ENCODE assay signal across 8 cellular contexts in genomic region chr12:49366652-49367380, GRCh38. TPM values are rescaled to one million over a fixed set of nuclear protein-coding genes. Genes with fewer than 3 reads are reported as not detected.
A peak's percentile ranks its signal among the peaks of the same experiment; 100 is the strongest.
DNase-seq lines count a peak whose midpoint lies in the region; ATAC-seq and TF ChIP-seq lines count a peak whose summit lies in the region.

No MANE protein-coding gene starts in this region.

- H3K4me3 ChIP-seq in GM08714 (ENCODE audit: low read length) = peak overlapping the region; percentile 98
- H3K4me3 ChIP-seq in parathyroid adenoma (ENCODE audit: low read depth, low read length) = peak overlapping the region; percentile 96
- H3K4me3 ChIP-seq in tibial artery = peak overlapping the region; percentile 86 to 93

- peak overlapping the region; percentile 96 for H3K4me2 ChIP-seq in parathyroid adenoma (ENCODE audit: low read length)

- H3K79me2 ChIP-seq in parathyroid adenoma = no peaks in the 10 kb centered on the region

- H3K4me3 Mint-ChIP-seq in activated naive CD8-positive, alpha-beta T cell treated with anti-CD3 and anti-CD28 coated beads for 36 hours = peak overlapping the region; percentile 88

- H3K9me3 Mint-ChIP-seq in activated naive CD8-positive, alpha-beta T cell treated with anti-CD3 and anti-CD28 coated beads for 36 hours = no peaks in the 10 kb centered on the region

- H3K36me3 Mint-ChIP-seq in activated naive CD8-positive, alpha-beta T cell treated with anti-CD3 and anti-CD28 coated beads for 36 hours = peaks cover 2% of the 10 kb centered on the region

- H3K9me3 ChIP-seq in parathyroid adenoma (ENCODE audit: control insufficient read depth, low read length) = no peaks in the 10 kb centered on the region
- no peaks in the 10 kb centered on the region for H3K9me3 ChIP-seq in tibial artery

- peaks cover 34% of the 10 kb centered on the region for H3K4me1 Mint-ChIP-seq in activated naive CD8-positive, alpha-beta T cell treated with anti-CD3 and anti-CD28 coated beads for 36 hours

- H3K27me3 Mint-ChIP-seq in activated naive CD8-positive, alpha-beta T cell treated with anti-CD3 and anti-CD28 coated beads for 36 hours = no peaks in the 10 kb centered on the region

- peak overlapping the region; percentile 79 for H3K27ac ChIP-seq in parathyroid adenoma
- H3K27ac ChIP-seq in tibial artery = peak overlapping the region; percentile 82 to 90

- H3K27me3 ChIP-seq in parathyroid adenoma (ENCODE audit: control insufficient read depth, insufficient read depth, low read length) = no peaks in the 10 kb centered on the region
- no peaks in the 10 kb centered on the region for H3K27me3 ChIP-seq in tibial artery

- TF ChIP-seq CTCF in parathyroid adenoma (IDR thresholded peaks at IDR 0.05) (no peak), tibial artery (IDR thresholded peaks at IDR 0.05) (peak; percentile 25 to 30)

- H3K36me3 ChIP-seq in parathyroid adenoma (ENCODE audit: control insufficient read depth, insufficient read depth, low read length) (no peaks in the 10 kb centered on the region), tibial artery (no peaks in the 10 kb centered on the region)

- ATAC-seq in HG02588 (IDR thresholded peaks at IDR 0.05; ENCODE audit: unreplicated experiment) (peak; percentile 60), Right ventricle myocardium superior (ENCODE audit: poor library complexity) (peak; percentile 96)

- peak; percentile 83 for DNase-seq in NCI-H1092 treated with DMSO at 0.1 percent for 48 hours (lab: John Stamatoyannopoulos, UW)
- DNase-seq in SKM-1 (lab: John Stamatoyannopoulos, UW; ENCODE audit: unreplicated experiment) = peak; percentile 46
- DNase-seq in activated naive CD8-positive, alpha-beta T cell treated with anti-CD3 and anti-CD28 coated beads for 36 hours = peak; percentile 94
- DNase-seq in Right ventricle myocardium superior = peak; percentile 93
- DNase-seq in tibial artery = peak; percentile 79 to 92

- no peaks in the 10 kb centered on the region for H3K4me1 ChIP-seq in parathyroid adenoma
- H3K4me1 ChIP-seq in tibial artery = peaks cover 0 to 28% (median 16%) of the 10 kb centered on the region in 4 donors

- H2AFZ ChIP-seq in parathyroid adenoma = peak overlapping the region; percentile 97

- peak overlapping the region; percentile 93 for H3K27ac Mint-ChIP-seq in activated naive CD8-positive, alpha-beta T cell treated with anti-CD3 and anti-CD28 coated beads for 36 hours

- intact Hi-C loops in Right ventricle myocardium superior (cut with DNase I) (no loop called here), tibial artery (cut with DNase I; ENCODE audit: low total_unique reads) (loop anchor here (5.0 kb wide), 1 partner anchor 375 kb away; the partner anchor contains the start of gene TMBIM6)

- peak overlapping the region; percentile 42 for H3K9ac ChIP-seq in parathyroid adenoma

RNA-seq across cellular contexts. Expression of gene SPATS2, which starts 0.4 kb away (rescaled TPM):
- 1 to 10 TPM; 8.5 to 9.1 TPM for total RNA-seq in activated naive CD8-positive, alpha-beta T cell treated with anti-CD3 and anti-CD28 coated beads for 36 hours
- total RNA-seq in Right ventricle myocardium superior = 7.0 TPM

RNA-seq across cellular contexts. Expression of gene DNAJC22, which starts 20.1 kb away (rescaled TPM):
- total RNA-seq in activated naive CD8-positive, alpha-beta T cell treated with anti-CD3 and anti-CD28 coated beads for 36 hours = not detected
- total RNA-seq in Right ventricle myocardium superior = 0.16 TPM

RNA-seq across cellular contexts. Expression of gene C1QL4, which starts 29.8 kb away (rescaled TPM):
- not detected for total RNA-seq in activated naive CD8-positive, alpha-beta T cell treated with anti-CD3 and anti-CD28 coated beads for 36 hours
- not detected for total RNA-seq in Right ventricle myocardium superior

RNA-seq across cellular contexts. Expression of gene TROAP, which starts 43.8 kb away (rescaled TPM):
- total RNA-seq in activated naive CD8-positive, alpha-beta T cell treated with anti-CD3 and anti-CD28 coated beads for 36 hours = 10 to 100 TPM; 56.6 to 59.7 TPM
- total RNA-seq in Right ventricle myocardium superior = 0.67 TPM

Comparison
In these comparisons a context has a peak if more than half of its experiments do, and no peak if none do; other contexts are left out.
1. Peak in every context shown above with its lines: DNase-seq, ATAC-seq, H3K4me3 ChIP-seq and H3K27ac ChIP-seq.